25 cellular contexts compared by ENCODE assay signal in the genomic region with DNA sequence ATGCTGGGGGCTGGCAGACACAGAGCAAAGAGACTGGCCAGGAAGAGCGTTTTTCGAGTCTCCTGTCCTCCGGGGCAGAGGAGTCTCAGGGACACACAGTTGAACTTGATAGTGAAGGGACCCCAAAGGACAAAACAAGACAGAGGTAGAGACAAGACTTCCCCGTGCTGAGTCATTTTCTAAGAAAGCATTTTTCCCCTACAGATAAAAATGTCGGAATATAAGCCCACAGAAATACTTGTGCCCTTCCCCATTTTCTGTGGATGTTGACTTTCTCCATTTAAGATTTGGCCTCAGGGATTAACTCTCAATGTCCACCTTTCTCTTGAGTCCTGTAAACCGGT. TPM values are rescaled to one million over a fixed set of nuclear protein-coding genes. Genes with fewer than 3 reads are reported as not detected.
DNase-seq lines count a peak whose midpoint lies in the region; ATAC-seq, FAIRE-seq and TF ChIP-seq lines count a peak whose summit lies in the region.
"Had no signal": no experiment of that assay in that cellular context is flagged by ENCODE, and none has a peak within 500 bp of the region (broad histone marks: within the 10 kb centered on the region; RNA-seq: fewer than 3 reads in every experiment).

No MANE protein-coding gene starts in this region.

- no peaks in the 10 kb centered on the region for H4K20me1 ChIP-seq in OCI-LY3 (ENCODE audit: insufficient read depth, low read length)

- peak overlapping the region in 2 of 3 donors; percentile 11 to 46 for H3K27ac Mint-ChIP-seq in CD4-positive, CD25-positive, alpha-beta regulatory T cell
- H3K27ac Mint-ChIP-seq in activated T-helper 2 cell treated with anti-CD3 and anti-CD28 coated beads, Interferon-gamma antibody, Interleukin-2, Interleukin-4, amounts not matched to agents 10 μg/mL and 5 μg/mL and 100 μg/mL, durations not matched to agents 14 hours and 24 hours and 36 hours: no peak overlapping the region
- H3K27ac Mint-ChIP-seq: activated CD4-positive, alpha-beta memory T cell treated with anti-CD3 and anti-CD28 coated beads, Interleukin-2, amount 10 ng/mL, durations not matched to agents 7 days and 5 days; activated naive CD4-positive, alpha-beta T cell treated with anti-CD3 and anti-CD28 coated beads, Interleukin-2, amount 10 ng/mL, durations not matched to agents 7 days and 5 days; CD4-positive, alpha-beta T cell had no signal

- no peak for DNase-seq in CD4-positive, CD25-positive, alpha-beta regulatory T cell
- DNase-seq in GM18507 (ENCODE audit: extremely low spot score, insufficient read length, low read depth) (no peak), T-helper 9 cell (no peak)
- no peak for DNase-seq in activated T-helper 2 cell treated with anti-CD3 and anti-CD28 coated beads, Interferon-gamma antibody, Interleukin-2, Interleukin-4, amounts not matched to agents 10 μg/mL and 5 μg/mL and 100 μg/mL, durations not matched to agents 14 hours and 24 hours and 36 hours (ENCODE audit: low spot score)
- DNase-seq: activated CD4-positive, alpha-beta memory T cell treated with anti-CD3 and anti-CD28 coated beads, Interleukin-2, amount 10 ng/mL, durations not matched to agents 7 days and 5 days; activated naive CD4-positive, alpha-beta T cell treated with anti-CD3 and anti-CD28 coated beads, Interleukin-2, amount 10 ng/mL, durations not matched to agents 7 days and 5 days; CD4-positive, alpha-beta T cell; dermis blood vessel endothelial cell; GOT3; heart right ventricle; NCI-H1436; NCI-H524 had no signal

- peak; percentile 9 for FAIRE-seq in GM18507 (lab: Jason Lieb, UNC)
- FAIRE-seq: HepG2 had no signal

- H3K36me3 ChIP-seq in CD4-positive, CD25-positive, alpha-beta regulatory T cell (ENCODE audit: control insufficient read depth, insufficient read depth, low read length): no peaks in the 10 kb centered on the region
- H3K36me3 ChIP-seq in OCI-LY3 (replicated peaks; ENCODE audit: low read depth, low read length): peaks cover 8% of the 10 kb centered on the region
- H3K36me3 ChIP-seq: ascending aorta, heart right ventricle, thoracic aorta had no signal

- H3K4me3 ChIP-seq in CD4-positive, CD25-positive, alpha-beta regulatory T cell (ENCODE audit: low read depth, low read length): no peak overlapping the region
- H3K4me3 ChIP-seq in OCI-LY3 (ENCODE audit: low read length) (peak overlapping the region; percentile 91), mononuclear cell (ENCODE audit: low read length) (peak overlapping the region; percentile 40)
- H3K4me3 ChIP-seq: ascending aorta had no signal

- ATAC-seq in CD4-positive, CD25-positive, alpha-beta regulatory T cell (ENCODE audit: low read depth in 2 of 2): no peak
- ATAC-seq in GM21390 (IDR thresholded peaks at IDR 0.05; ENCODE audit: unreplicated experiment): no peak
- no peak for ATAC-seq in GM18870 (IDR thresholded peaks at IDR 0.05; ENCODE audit: unreplicated experiment)
- ATAC-seq: HepG2, left colon, SK-N-SH treated with all-trans-retinoic acid at 6 μM for 48 hours had no signal

- H2AFZ ChIP-seq in OCI-LY3 (ENCODE audit: low read depth, low read length): 0 out of 2 replicates have a peak overlapping the region, but pooled peaks have one; percentile 15

- no peaks in the 10 kb centered on the region for H3K9me3 ChIP-seq in CD4-positive, CD25-positive, alpha-beta regulatory T cell (ENCODE audit: control insufficient read depth in 2 of 2, low read length in 2 of 2)
- H3K9me3 ChIP-seq in OCI-LY3 (ENCODE audit: insufficient read depth, low read length): no peaks in the 10 kb centered on the region
- H3K9me3 ChIP-seq in mononuclear cell (ENCODE audit: low read depth, low read length): no peaks in the 10 kb centered on the region
- H3K9me3 ChIP-seq: ascending aorta, heart right ventricle, thoracic aorta had no signal

- H3K79me2 ChIP-seq in OCI-LY3 (ENCODE audit: low read length): peaks cover 58% of the 10 kb centered on the region

- H3K4me1 ChIP-seq in CD4-positive, CD25-positive, alpha-beta regulatory T cell (ENCODE audit: control insufficient read depth, insufficient read depth, low read length, poor library complexity, severe bottlenecking): peaks cover 4% of the 10 kb centered on the region
- H3K4me1 ChIP-seq in OCI-LY3 (ENCODE audit: low read length): peaks cover 33% of the 10 kb centered on the region
- peaks cover 27% of the 10 kb centered on the region for H3K4me1 ChIP-seq in mononuclear cell (ENCODE audit: insufficient read depth, low read length)
- H3K4me1 ChIP-seq: ascending aorta had no signal

- no peak overlapping the region for H3K27ac ChIP-seq in CD4-positive, CD25-positive, alpha-beta regulatory T cell (ENCODE audit: insufficient read depth, low read length, poor library complexity, severe bottlenecking)
- peak overlapping the region; percentile 94 for H3K27ac ChIP-seq in OCI-LY3 (ENCODE audit: low read length)
- H3K27ac ChIP-seq: ascending aorta, thoracic aorta had no signal

- intact Hi-C loops in activated T-helper 2 cell treated with anti-CD3 and anti-CD28 coated beads, Interferon-gamma antibody, Interleukin-2, Interleukin-4, amounts not matched to agents 10 μg/mL and 5 μg/mL and 100 μg/mL, durations not matched to agents 14 hours and 24 hours and 36 hours (cut with micrococcal nuclease): no loop called here

- peaks cover 0 to 12% (median 8%) of the 10 kb centered on the region in 4 donors for H3K4me1 Mint-ChIP-seq in CD4-positive, CD25-positive, alpha-beta regulatory T cell
- H3K4me1 Mint-ChIP-seq in activated T-helper 2 cell treated with anti-CD3 and anti-CD28 coated beads, Interferon-gamma antibody, Interleukin-2, Interleukin-4, amounts not matched to agents 10 μg/mL and 5 μg/mL and 100 μg/mL, durations not matched to agents 14 hours and 24 hours and 36 hours (ENCODE audit: low read depth): peaks cover 10% of the 10 kb centered on the region

- H3K36me3 Mint-ChIP-seq in CD4-positive, CD25-positive, alpha-beta regulatory T cell: no peaks in the 10 kb centered on the region
- H3K36me3 Mint-ChIP-seq in activated T-helper 2 cell treated with anti-CD3 and anti-CD28 coated beads, Interferon-gamma antibody, Interleukin-2, Interleukin-4, amounts not matched to agents 10 μg/mL and 5 μg/mL and 100 μg/mL, durations not matched to agents 14 hours and 24 hours and 36 hours (ENCODE audit: low read depth): peaks cover 7% of the 10 kb centered on the region

- H3K27me3 ChIP-seq in CD4-positive, CD25-positive, alpha-beta regulatory T cell (ENCODE audit: control insufficient read depth, insufficient read depth, low read length): no peaks in the 10 kb centered on the region
- H3K27me3 ChIP-seq in OCI-LY3 (ENCODE audit: low read depth, low read length): no peaks in the 10 kb centered on the region
- H3K27me3 ChIP-seq in mononuclear cell (ENCODE audit: insufficient read depth, low read length): no peaks in the 10 kb centered on the region
- H3K27me3 ChIP-seq: ascending aorta, heart right ventricle had no signal

- peak overlapping the region; percentile 95 for H3K9ac ChIP-seq in OCI-LY3 (ENCODE audit: low read length)

- no peak for TF ChIP-seq CTCF in OCI-LY3 (IDR thresholded peaks at IDR 0.05; ENCODE audit: low read depth, low read length)

- peak overlapping the region; percentile 97 for H3K4me2 ChIP-seq in OCI-LY3 (ENCODE audit: low read length)

- peaks cover 2% of the 10 kb centered on the region for H3K27me3 Mint-ChIP-seq in CD4-positive, CD25-positive, alpha-beta regulatory T cell
- no peaks in the 10 kb centered on the region for H3K27me3 Mint-ChIP-seq in activated T-helper 2 cell treated with anti-CD3 and anti-CD28 coated beads, Interferon-gamma antibody, Interleukin-2, Interleukin-4, amounts not matched to agents 10 μg/mL and 5 μg/mL and 100 μg/mL, durations not matched to agents 14 hours and 24 hours and 36 hours (ENCODE audit: low read depth)
- H3K27me3 Mint-ChIP-seq: activated CD4-positive, alpha-beta memory T cell treated with anti-CD3 and anti-CD28 coated beads, Interleukin-2, amount 10 ng/mL, durations not matched to agents 7 days and 5 days; CD4-positive, alpha-beta T cell; progenitor cell of endocrine pancreas had no signal

- no peaks in the 10 kb centered on the region for H3K9me3 Mint-ChIP-seq in CD4-positive, CD25-positive, alpha-beta regulatory T cell
- no peaks in the 10 kb centered on the region for H3K9me3 Mint-ChIP-seq in activated T-helper 2 cell treated with anti-CD3 and anti-CD28 coated beads, Interferon-gamma antibody, Interleukin-2, Interleukin-4, amounts not matched to agents 10 μg/mL and 5 μg/mL and 100 μg/mL, durations not matched to agents 14 hours and 24 hours and 36 hours
- H3K9me3 Mint-ChIP-seq: activated CD4-positive, alpha-beta memory T cell treated with anti-CD3 and anti-CD28 coated beads, Interleukin-2, amount 10 ng/mL, durations not matched to agents 7 days and 5 days; activated naive CD4-positive, alpha-beta T cell treated with anti-CD3 and anti-CD28 coated beads, Interleukin-2, amount 10 ng/mL, durations not matched to agents 7 days and 5 days; CD4-positive, alpha-beta T cell had no signal

- no peak overlapping the region for H3K4me3 Mint-ChIP-seq in CD4-positive, CD25-positive, alpha-beta regulatory T cell
- no peak overlapping the region for H3K4me3 Mint-ChIP-seq in activated T-helper 2 cell treated with anti-CD3 and anti-CD28 coated beads, Interferon-gamma antibody, Interleukin-2, Interleukin-4, amounts not matched to agents 10 μg/mL and 5 μg/mL and 100 μg/mL, durations not matched to agents 14 hours and 24 hours and 36 hours (ENCODE audit: low read depth)
- H3K4me3 Mint-ChIP-seq: activated CD4-positive, alpha-beta memory T cell treated with anti-CD3 and anti-CD28 coated beads, Interleukin-2, amount 10 ng/mL, durations not matched to agents 7 days and 5 days; activated naive CD4-positive, alpha-beta T cell treated with anti-CD3 and anti-CD28 coated beads, Interleukin-2, amount 10 ng/mL, durations not matched to agents 7 days and 5 days; CD4-positive, alpha-beta T cell had no signal

RNA-seq across cellular contexts. Expression of a gene that starts 0.5 kb away (rescaled TPM):
- total RNA-seq in CD4-positive, CD25-positive, alpha-beta regulatory T cell: 2.7 TPM
- polyA plus RNA-seq in CD4-positive, CD25-positive, alpha-beta regulatory T cell: under 1 TPM in 3 of 4 donors, not detected in 1; 0.10 to 0.24 (median 0.11) TPM
- total RNA-seq in mononuclear cell: 33.1 TPM
- 0.11 and 0.25 TPM in 2 replicates for total RNA-seq in activated T-helper 2 cell treated with anti-CD3 and anti-CD28 coated beads, Interferon-gamma antibody, Interleukin-2, Interleukin-4, amounts not matched to agents 10 μg/mL and 5 μg/mL and 100 μg/mL, durations not matched to agents 14 hours and 24 hours and 36 hours
- total RNA-seq: dermis blood vessel endothelial cell, G401, HepG2, progenitor cell of endocrine pancreas had no signal
- polyA plus RNA-seq: AG04450, HepG2, neural cell had no signal

RNA-seq across cellular contexts. Expression of a gene that starts 4.3 kb away (rescaled TPM):
- 174 TPM for total RNA-seq in CD4-positive, CD25-positive, alpha-beta regulatory T cell
- 1,000 to 10,000 TPM; 1,463 to 2,189 (median 1,912) TPM for polyA plus RNA-seq in CD4-positive, CD25-positive, alpha-beta regulatory T cell
- total RNA-seq in mononuclear cell: 245 TPM
- 290 and 376 TPM in 2 replicates for total RNA-seq in activated T-helper 2 cell treated with anti-CD3 and anti-CD28 coated beads, Interferon-gamma antibody, Interleukin-2, Interleukin-4, amounts not matched to agents 10 μg/mL and 5 μg/mL and 100 μg/mL, durations not matched to agents 14 hours and 24 hours and 36 hours

RNA-seq across cellular contexts. Expression of a gene that starts 21.2 kb away (rescaled TPM):
- total RNA-seq in CD4-positive, CD25-positive, alpha-beta regulatory T cell: 32.7 TPM
- 10 to 100 TPM; 10.7 to 15.6 (median 12.6) TPM for polyA plus RNA-seq in CD4-positive, CD25-positive, alpha-beta regulatory T cell
- total RNA-seq in mononuclear cell: 33.2 TPM
- 82.9 and 89.1 TPM in 2 replicates for total RNA-seq in activated T-helper 2 cell treated with anti-CD3 and anti-CD28 coated beads, Interferon-gamma antibody, Interleukin-2, Interleukin-4, amounts not matched to agents 10 μg/mL and 5 μg/mL and 100 μg/mL, durations not matched to agents 14 hours and 24 hours and 36 hours

RNA-seq across cellular contexts. Expression of a gene that starts 21.5 kb away (rescaled TPM):
- total RNA-seq in CD4-positive, CD25-positive, alpha-beta regulatory T cell: 44.1 TPM
- 10 to 100 TPM; 86.4 to 98.6 (median 91.5) TPM for polyA plus RNA-seq in CD4-positive, CD25-positive, alpha-beta regulatory T cell
- total RNA-seq in mononuclear cell: 75.5 TPM
- 17.5 and 18.0 TPM in 2 replicates for total RNA-seq in activated T-helper 2 cell treated with anti-CD3 and anti-CD28 coated beads, Interferon-gamma antibody, Interleukin-2, Interleukin-4, amounts not matched to agents 10 μg/mL and 5 μg/mL and 100 μg/mL, durations not matched to agents 14 hours and 24 hours and 36 hours

RNA-seq across cellular contexts. Expression of a gene that starts 38.0 kb away (rescaled TPM):
- 5.8 TPM for total RNA-seq in CD4-positive, CD25-positive, alpha-beta regulatory T cell
- 10 to 100 TPM in 1 of 4 donors, 1 to 10 TPM in 3; 5.9 to 11.3 (median 8.9) TPM for polyA plus RNA-seq in CD4-positive, CD25-positive, alpha-beta regulatory T cell
- 1.8 TPM for total RNA-seq in mononuclear cell
- 25.5 and 27.9 TPM in 2 replicates for total RNA-seq in activated T-helper 2 cell treated with anti-CD3 and anti-CD28 coated beads, Interferon-gamma antibody, Interleukin-2, Interleukin-4, amounts not matched to agents 10 μg/mL and 5 μg/mL and 100 μg/mL, durations not matched to agents 14 hours and 24 hours and 36 hours
- total RNA-seq: ascending aorta had no signal
